Comparison of ENCODE assay signal across 14 cellular contexts in the genomic region with DNA sequence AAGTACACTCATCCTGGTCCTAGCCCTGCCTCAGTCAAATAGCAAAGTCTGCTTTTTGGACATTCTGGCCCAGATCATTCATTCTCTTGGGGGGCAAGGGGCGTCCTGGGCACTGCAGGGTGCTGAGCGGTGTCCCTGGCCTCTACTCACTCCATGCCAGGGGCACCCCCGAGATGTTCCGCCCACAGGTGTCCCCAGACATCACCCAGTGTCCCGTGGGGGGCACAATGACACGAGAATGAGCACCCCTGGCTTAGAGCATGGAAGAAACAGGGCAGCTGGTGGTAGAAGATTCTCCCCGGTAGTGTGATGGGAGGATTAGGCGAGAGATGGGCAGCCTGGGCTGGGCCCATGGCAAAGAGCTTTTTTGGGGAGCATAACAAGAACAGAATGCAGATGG. TPM values are rescaled to one million over a fixed set of nuclear protein-coding genes. Genes with fewer than 3 reads are reported as not detected.
DNase-seq lines count a peak whose midpoint lies in the region; ATAC-seq and TF ChIP-seq lines count a peak whose summit lies in the region.
"Had no signal": no experiment of that assay in that cellular context is flagged by ENCODE, and none has a peak within 500 bp of the region (broad histone marks: within the 10 kb centered on the region; RNA-seq: fewer than 3 reads in every experiment).

No MANE protein-coding gene starts in this region.

- H3K4me3 ChIP-seq in OCI-LY7 (ENCODE audit: low read depth, low read length, poor library complexity, severe bottlenecking) (no peak overlapping the region), spleen (no peak overlapping the region)
- H3K4me3 ChIP-seq: Peyer's patch had no signal

- no peak for TF ChIP-seq CTCF in GM10266 (IDR thresholded peaks at IDR 0.05; ENCODE audit: control insufficient read depth, insufficient read depth, low read depth, missing control alignments)
- no peak for TF ChIP-seq CTCF in OCI-LY7 (conservative IDR thresholded peaks at IDR 0.05; ENCODE audit: low read length)
- TF ChIP-seq CTCF in spleen (IDR thresholded peaks at IDR 0.05 in 8 of 11, conservative IDR thresholded peaks at IDR 0.05 in 3 of 11): no peak

- peaks cover 19 to 57% (median 47%) of the 10 kb centered on the region in 3 donors for H3K4me1 Mint-ChIP-seq in naive B cell

- no peaks in the 10 kb centered on the region for H3K9me2 ChIP-seq in OCI-LY7 (ENCODE audit: insufficient read depth, low read length)

- H2AFZ ChIP-seq in OCI-LY7 (ENCODE audit: low read length): no peak overlapping the region

- H3K79me2 ChIP-seq in OCI-LY7 (ENCODE audit: insufficient read depth, low read depth, low read length): peaks cover 6% of the 10 kb centered on the region; the same call in 1 of the 2 replicates

- H3K9me3 Mint-ChIP-seq in naive B cell: no peaks in the 10 kb centered on the region

- no peaks in the 10 kb centered on the region for H3K27me3 ChIP-seq in spleen (replicated peaks in 1 of 7)
- H3K27me3 ChIP-seq: Peyer's patch had no signal

- peak overlapping the region; percentile 32 for H3K27ac ChIP-seq in OCI-LY7 (ENCODE audit: low read depth, low read length, poor library complexity, severe bottlenecking)
- H3K27ac ChIP-seq in spleen: peak overlapping the region in 6 of 8 donors; percentile 21 to 67 (median 35)
- H3K27ac ChIP-seq: C4-2B, Peyer's patch had no signal

- no peaks in the 10 kb centered on the region for H4K20me1 ChIP-seq in OCI-LY7 (ENCODE audit: insufficient read depth, low read length)

- H3K36me3 ChIP-seq in OCI-LY7 (ENCODE audit: insufficient read depth, low read length) (no peaks in the 10 kb centered on the region), spleen (no peaks in the 10 kb centered on the region)
- H3K36me3 ChIP-seq: Peyer's patch had no signal

- BruUV-seq in OCI-LY7 (replicated peaks; lab: Mats Ljungman, UMichigan): no TSS peak

- no peaks in the 10 kb centered on the region for H3K36me3 Mint-ChIP-seq in naive B cell

- no peak overlapping the region for H3K4me2 ChIP-seq in OCI-LY7 (ENCODE audit: low read length)

- no peak for TF ChIP-seq POLR2A in spleen (IDR thresholded peaks at IDR 0.05)

- DNase-seq in GM10266 (ENCODE audit: extremely low spot score): peak; percentile 15
- no peak for DNase-seq in OCI-LY7 (ENCODE audit: low spot score)
- DNase-seq in naive B cell: no peak
- DNase-seq in spleen: no peak
- DNase-seq in SHP77 treated with DMSO at 0.1 percent for 48 hours (lab: John Stamatoyannopoulos, UW): no peak
- no peak for DNase-seq in mesenteric fat pad (ENCODE audit: low spot score)
- DNase-seq: COR-L47, EL, Kasumi-1, NCI-H2029 treated with DMSO at 0.1 percent for 48 hours, Peyer's patch, SIG-M5 had no signal

- H3K27me3 Mint-ChIP-seq in naive B cell: no peaks in the 10 kb centered on the region

- ATAC-seq in naive B cell (ENCODE audit: low read depth in 2 of 2) (no peak), HG03520 (IDR thresholded peaks at IDR 0.05; ENCODE audit: unreplicated experiment) (no peak)

- intact Hi-C loops in OCI-LY7 (cut with micrococcal nuclease; ENCODE audit: unreplicated experiment) (no loop called here), spleen (cut with DNase I; ENCODE audit: low total_unique reads) (no loop called here)

- no peaks in the 10 kb centered on the region for H3K9me3 ChIP-seq in OCI-LY7 (ENCODE audit: low read length)
- no peaks in the 10 kb centered on the region for H3K9me3 ChIP-seq in spleen
- H3K9me3 ChIP-seq: Peyer's patch had no signal

- POLR2A ChIA-PET in OCI-LY7 (lab: Charles Lee): interaction anchor here (0.6 kb wide), 1 partner anchor 98 kb away, joined by 3 read pairs; no protein-coding TSS in a partner anchor

- 63 to 85% (median 82%) methylated on average over 8 of the region's 8 CpGs for WGBS in spleen, 5 donors

- CTCF ChIA-PET in OCI-LY7 (lab: Charles Lee; ENCODE audit: unreplicated experiment): no interaction called here

- peak overlapping the region in 2 of 8 donors; percentile 55 to 79 for H3K4me3 Mint-ChIP-seq in naive B cell

- H3K4me1 ChIP-seq in OCI-LY7 (ENCODE audit: insufficient read depth, low read length, poor library complexity, severe bottlenecking) (peaks cover 61% of the 10 kb centered on the region), spleen (peaks cover 12 to 61% (median 39%) of the 10 kb centered on the region in 6 donors)

- peak overlapping the region; percentile 32 to 88 (median 78) for H3K27ac Mint-ChIP-seq in naive B cell

RNA-seq across cellular contexts. Expression of gene TLE5, which starts 5.3 kb away (rescaled TPM):
- total RNA-seq in OCI-LY7 (2014; rRNA removed; shearing (Covaris generic)): 424 and 448 TPM in 2 replicates
- total RNA-seq in OCI-LY7 (2022) (376 and 463 TPM in 2 replicates), spleen (100 to 1,000 TPM; 325 to 569 (median 425) TPM), mesenteric fat pad (367 TPM)
- polyA plus RNA-seq in naive B cell (ENCODE audit: low read depth in 6 of 6) (100 to 1,000 TPM; 294 to 651 (median 379) TPM), spleen (100 to 1,000 TPM; 428 to 618 (median 514) TPM)

RNA-seq across cellular contexts. Expression of gene GNA11, which starts 26.6 kb away (rescaled TPM):
- total RNA-seq in OCI-LY7 (2014; rRNA removed; shearing (Covaris generic)): 12.9 and 13.4 TPM in 2 replicates
- total RNA-seq in OCI-LY7 (2022) (10.1 and 14.3 TPM in 2 replicates), spleen (10 to 100 TPM; 22.6 to 41.5 (median 33.4) TPM), mesenteric fat pad (54.3 TPM)
- polyA plus RNA-seq in naive B cell (ENCODE audit: low read depth in 6 of 6) (1 to 10 TPM in 2 of 6 donors, under 1 TPM in 3, not detected in 1; 0.23 to 1.2 (median 0.99) TPM), spleen (10 to 100 TPM in 1 of 3 donors, 1 to 10 TPM in 2; 5.1 to 22.7 (median 6.1) TPM)

RNA-seq across cellular contexts. Expression of gene TLE2, which starts 38.5 kb away (rescaled TPM):
- 1.6 and 1.7 TPM in 2 replicates for total RNA-seq in OCI-LY7 (2014; rRNA removed; shearing (Covaris generic))
- total RNA-seq in OCI-LY7 (2022) (1.1 and 1.2 TPM in 2 replicates), spleen (10 to 100 TPM; 31.7 to 88.0 (median 40.2) TPM), mesenteric fat pad (35.6 TPM)
- polyA plus RNA-seq in naive B cell (ENCODE audit: low read depth in 6 of 6) (1 to 10 TPM in 4 of 6 donors, under 1 TPM in 1, not detected in 1; 0.84 to 2.3 (median 1.9) TPM), spleen (10 to 100 TPM; 12.0 to 46.7 (median 22.8) TPM)

Comparison
In these comparisons a context has a peak if more than half of its experiments do, and no peak if none do; other contexts are left out.
1. RNA of gene TLE2, which starts 38.5 kb away (total RNA-seq): 31.7 to 88.0 TPM in spleen and 35.6 TPM in mesenteric fat pad (single experiment); 1.1 to 1.7 TPM in OCI-LY7; every median in the first group is over 10 times any median in the second.